9 cellular contexts compared by ENCODE assay signal in genomic region chr6:16432075-16433032, GRCh38.
A peak's percentile ranks its signal among the peaks of the same experiment; 100 is the strongest.
DNase-seq lines count a peak whose midpoint lies in the region; ATAC-seq and TF ChIP-seq lines count a peak whose summit lies in the region.
"Had no signal": no experiment of that assay in that cellular context is flagged by ENCODE, and none has a peak within 500 bp of the region (broad histone marks: within the 10 kb centered on the region; RNA-seq: fewer than 3 reads in every experiment).

No MANE protein-coding gene starts in this region.

- no peak overlapping the region for H2BK120ac ChIP-seq in trophoblast cell (ENCODE audit: insufficient read depth, low read length, poor library complexity)

- DNase-seq in stimulated activated CD4-positive, alpha-beta T cell treated with anti-CD3 and anti-CD28 coated beads, Interleukin-1b, Interleukin-23, amount 100 ng/mL, for 48 hours: peak; percentile 27
- no peak for DNase-seq in stimulated activated CD4-positive, alpha-beta T cell treated with anti-CD3 and anti-CD28 coated beads, Interleukin-12 subunit alpha, Interleukin-12 subunit beta, amount 100 ng/mL, for 4 hours
- DNase-seq in trophoblast cell (no peak), C1 segment of cervical spinal cord (lab: John Stamatoyannopoulos, UW) (no peak), erythroblast (lab: John Stamatoyannopoulos, UW) (no peak), prostate gland (ENCODE audit: low spot score) (no peak)
- DNase-seq: DND-41 had no signal

- H4K91ac ChIP-seq in trophoblast cell (ENCODE audit: low read depth, low read length): no peak overlapping the region

- peaks cover 56% of the 10 kb centered on the region for H3K4me1 Mint-ChIP-seq in brain

- H3K9me3 Mint-ChIP-seq in brain: peaks cover 0 to 4% (median 0%) of the 10 kb centered on the region in 5 experiments

- H4K12ac ChIP-seq in trophoblast cell (ENCODE audit: low read depth, low read length): no peak overlapping the region

- no peak overlapping the region for H3K14ac ChIP-seq in trophoblast cell (ENCODE audit: low read length)

- no peaks in the 10 kb centered on the region for H3K4me1 ChIP-seq in trophoblast cell (ENCODE audit: control insufficient read depth in 1 of 2, insufficient read depth in 2 of 2, low read length in 2 of 2)
- H3K4me1 ChIP-seq in prostate gland (replicated peaks): no peaks in the 10 kb centered on the region

- TF ChIP-seq POLR2A in erythroblast (IDR thresholded peaks at IDR 0.05; ENCODE audit: low read length): no peak
- TF ChIP-seq POLR2A in prostate gland (IDR thresholded peaks at IDR 0.05): no peak

- ATAC-seq in HG03060 (IDR thresholded peaks at IDR 0.05; ENCODE audit: low read depth, unreplicated experiment): peak; percentile 58

- H3K27me3 Mint-ChIP-seq in brain: no peaks in the 10 kb centered on the region

- WGBS in trophoblast cell (ENCODE audit: extremely low coverage, insufficient coverage, insufficient read length): no CpG with 5 or more reads among the region's 6 CpGs
- WGBS in prostate gland: 41% methylated on average over 6 of the region's 6 CpGs

- H3K79me2 ChIP-seq in trophoblast cell (ENCODE audit: control insufficient read depth, insufficient read depth, low read length, poor library complexity): no peaks in the 10 kb centered on the region

- H2BK12ac ChIP-seq in trophoblast cell (ENCODE audit: low read length): no peak overlapping the region

- peaks cover 11% of the 10 kb centered on the region for H3K36me3 Mint-ChIP-seq in brain

- no peak overlapping the region for H3K4ac ChIP-seq in trophoblast cell (ENCODE audit: low read depth, low read length)

- H3K9ac ChIP-seq in trophoblast cell (ENCODE audit: low read length): no peak overlapping the region

- H2BK5ac ChIP-seq in trophoblast cell (ENCODE audit: low read depth, low read length, poor library complexity): no peak overlapping the region

- H3K4me2 ChIP-seq in trophoblast cell (ENCODE audit: low read length): no peak overlapping the region

- H3K36me3 ChIP-seq in trophoblast cell (ENCODE audit: control insufficient read depth in 1 of 2, insufficient read depth in 2 of 2, low read length in 2 of 2): no peaks in the 10 kb centered on the region
- no peaks in the 10 kb centered on the region for H3K36me3 ChIP-seq in prostate gland

- intact Hi-C loops in prostate gland (cut with DNase I): no loop called here

- H3K18ac ChIP-seq in trophoblast cell (ENCODE audit: low read length): no peak overlapping the region

- no peak overlapping the region for H3K4me3 ChIP-seq in trophoblast cell (ENCODE audit: low read depth, low read length)
- no peak overlapping the region for H3K4me3 ChIP-seq in prostate gland

- H3K9me3 ChIP-seq in trophoblast cell (ENCODE audit: insufficient read depth, low read depth, low read length) (no peaks in the 10 kb centered on the region), prostate gland (no peaks in the 10 kb centered on the region)

- H2AFZ ChIP-seq in trophoblast cell (ENCODE audit: insufficient read depth, low read length, poor library complexity): no peak overlapping the region

- no peak overlapping the region for H4K8ac ChIP-seq in trophoblast cell (ENCODE audit: low read depth, low read length)

- H3K79me1 ChIP-seq in trophoblast cell (ENCODE audit: low read length): no peaks in the 10 kb centered on the region

- H3K4me3 Mint-ChIP-seq in brain: peak overlapping the region in 1 of 5 experiments; percentile 18

- H3K27ac Mint-ChIP-seq in brain: peak overlapping the region in 4 of 5 experiments; percentile 43 to 74 (median 58)

- no peak overlapping the region for H2AK5ac ChIP-seq in trophoblast cell (ENCODE audit: low read length)

- H3K27me3 ChIP-seq in trophoblast cell (ENCODE audit: insufficient read depth, low read length) (no peaks in the 10 kb centered on the region), prostate gland (replicated peaks; ENCODE audit: insufficient read depth) (no peaks in the 10 kb centered on the region)

- H3K23ac ChIP-seq in trophoblast cell (ENCODE audit: low read length): no peak overlapping the region

- TF ChIP-seq CTCF in brain (conservative IDR thresholded peaks at IDR 0.05): no peak
- no peak for TF ChIP-seq CTCF in prostate gland (IDR thresholded peaks at IDR 0.05)

- H3K27ac ChIP-seq in trophoblast cell (ENCODE audit: low read depth, low read length) (no peak overlapping the region), prostate gland (no peak overlapping the region)
